Comparison of ENCODE assay signal across 15 cellular contexts in genomic region chr9:133822439-133823065, GRCh38.
DNase-seq lines count a peak whose midpoint lies in the region; ATAC-seq and TF ChIP-seq lines count a peak whose summit lies in the region.
"Had no signal": no experiment of that assay in that cellular context is flagged by ENCODE, and none has a peak within 500 bp of the region (broad histone marks: within the 10 kb centered on the region; RNA-seq: fewer than 3 reads in every experiment).

No MANE protein-coding gene starts in this region.

- H3K9me3 Mint-ChIP-seq in GM23338, result no peaks in the 10 kb centered on the region
- no peaks in the 10 kb centered on the region for H3K9me3 Mint-ChIP-seq in nephron progenitor cell
- H3K9me3 Mint-ChIP-seq in activated naive CD4-positive, alpha-beta T cell treated with anti-CD3 and anti-CD28 coated beads, Interleukin-2, amount 50 U/mL, for 72 hours, result no peaks in the 10 kb centered on the region
- H3K9me3 Mint-ChIP-seq: activated T-cell treated with anti-CD3 and anti-CD28 coated beads, Interleukin-2, amount 50 U/mL, for 72 hours had no signal

- 100% methylated on average over 3 to 10 of the region's 15 CpGs for WGBS in gastroesophageal sphincter (ENCODE audit: low coverage in 1 of 2), 2 donors

- peak overlapping the region; percentile 42; the same call in 1 of the 2 replicates for H3K9ac ChIP-seq in SU-DHL-6 (ENCODE audit: low read length)

- H3K9me3 ChIP-seq in SU-DHL-6 (ENCODE audit: insufficient read depth, low read length), result no peaks in the 10 kb centered on the region
- H3K9me3 ChIP-seq in gastroesophageal sphincter, result no peaks in the 10 kb centered on the region
- H3K9me3 ChIP-seq: tibial artery had no signal

- H3K27ac Mint-ChIP-seq in GM23338 (0 out of 2 replicates have a peak overlapping the region, but pooled peaks have one; percentile 16), nephron progenitor cell (peak overlapping the region; percentile 97)
- peak overlapping the region in 1 of 2 donors; percentile 69 for H3K27ac Mint-ChIP-seq in activated naive CD4-positive, alpha-beta T cell treated with anti-CD3 and anti-CD28 coated beads, Interleukin-2, amount 50 U/mL, for 72 hours
- H3K27ac Mint-ChIP-seq: activated T-cell treated with anti-CD3 and anti-CD28 coated beads, Interleukin-2, amount 50 U/mL, for 72 hours had no signal

- ATAC-seq in GM23338 (no peak), HG03565 (IDR thresholded peaks at IDR 0.05; ENCODE audit: unreplicated experiment) (no peak), gastroesophageal sphincter (no peak)
- ATAC-seq in activated naive CD4-positive, alpha-beta T cell treated with anti-CD3 and anti-CD28 coated beads, Interleukin-2, amount 50 U/mL, for 72 hours, result no peak
- ATAC-seq: activated T-cell treated with anti-CD3 and anti-CD28 coated beads, Interleukin-2, amount 50 U/mL, for 72 hours had no signal

- H3K27ac ChIP-seq in GM23338 (ENCODE audit: low read depth), result no peak overlapping the region
- peak overlapping the region; percentile 69 for H3K27ac ChIP-seq in SU-DHL-6 (ENCODE audit: low read depth, low read length)
- no peak overlapping the region for H3K27ac ChIP-seq in gastroesophageal sphincter
- H3K27ac ChIP-seq: C4-2B, tibial artery, VCaP had no signal

- no peak for TF ChIP-seq POLR2A in gastroesophageal sphincter (IDR thresholded peaks at IDR 0.05)

- no peaks in the 10 kb centered on the region for H3K27me3 ChIP-seq in GM23338 (ENCODE audit: insufficient read depth)
- H3K27me3 ChIP-seq in SU-DHL-6 (ENCODE audit: low read length), result no peaks in the 10 kb centered on the region
- H3K27me3 ChIP-seq in gastroesophageal sphincter, result no peaks in the 10 kb centered on the region
- H3K27me3 ChIP-seq: tibial artery had no signal

- no peaks in the 10 kb centered on the region for H3K79me2 ChIP-seq in GM23338 (replicated peaks; ENCODE audit: insufficient read depth)
- H3K79me2 ChIP-seq in SU-DHL-6 (ENCODE audit: insufficient read depth, low read length), result no peaks in the 10 kb centered on the region

- TF ChIP-seq CTCF in GM13976 (IDR thresholded peaks at IDR 0.05; ENCODE audit: borderline replicate concordance, control extremely low read depth, extremely low read depth, insufficient read depth, missing control alignments) (no peak), GM23338 (conservative IDR thresholded peaks at IDR 0.05; ENCODE audit: low read depth in 2 of 2) (no peak), SU-DHL-6 (IDR thresholded peaks at IDR 0.05; ENCODE audit: insufficient read depth, low read length, poor library complexity, severe bottlenecking) (no peak), nephron progenitor cell (IDR thresholded peaks at IDR 0.05) (no peak), gastroesophageal sphincter (IDR thresholded peaks at IDR 0.05) (no peak)

- in situ Hi-C loops in GM13976 (cut with MboI; ENCODE audit: low sequenced_read_pairs, unreplicated experiment), result no loop called here

- TF ChIP-seq EP300 in gastroesophageal sphincter (IDR thresholded peaks at IDR 0.05), result no peak

- H3K4me3 ChIP-seq in GM23338, result no peak overlapping the region
- H3K4me3 ChIP-seq in SU-DHL-6 (ENCODE audit: insufficient read depth, low read length, poor library complexity, severe bottlenecking), result no peak overlapping the region
- H3K4me3 ChIP-seq in gastroesophageal sphincter, result no peak overlapping the region
- H3K4me3 ChIP-seq: tibial artery had no signal

- H3K36me3 Mint-ChIP-seq in GM23338 (ENCODE audit: low read depth) (no peaks in the 10 kb centered on the region), nephron progenitor cell (ENCODE audit: low read depth) (peaks cover 12% of the 10 kb centered on the region)
- H3K36me3 Mint-ChIP-seq in activated naive CD4-positive, alpha-beta T cell treated with anti-CD3 and anti-CD28 coated beads, Interleukin-2, amount 50 U/mL, for 72 hours, result no peaks in the 10 kb centered on the region

- peaks cover 46% of the 10 kb centered on the region for H3K4me1 Mint-ChIP-seq in GM23338
- peaks cover 64% of the 10 kb centered on the region for H3K4me1 Mint-ChIP-seq in nephron progenitor cell

- H4K20me1 ChIP-seq in GM23338 (replicated peaks; ENCODE audit: insufficient read depth) (no peaks in the 10 kb centered on the region; the same call in 1 of the 2 replicates), SU-DHL-6 (ENCODE audit: low read depth, low read length) (no peaks in the 10 kb centered on the region)

- DNase-seq in GM13976 (ENCODE audit: low spot score) (peak; percentile 84), GM23338 (ENCODE audit: low spot score) (no peak), nephron progenitor cell (no peak), NCI-H1092 (lab: John Stamatoyannopoulos, UW) (no peak)
- no peak for DNase-seq in activated naive CD4-positive, alpha-beta T cell treated with anti-CD3 and anti-CD28 coated beads, Interleukin-2, amount 50 U/mL, for 72 hours (ENCODE audit: low spot score in 2 of 2)
- DNase-seq: activated T-cell treated with anti-CD3 and anti-CD28 coated beads, Interleukin-2, amount 50 U/mL, for 72 hours; H7; NCI-H446; retina; tibial artery had no signal

- H3K4me2 ChIP-seq in GM23338 (no peak overlapping the region), SU-DHL-6 (ENCODE audit: low read depth, low read length, poor library complexity, severe bottlenecking) (peak overlapping the region; percentile 38)

- peaks cover 14% of the 10 kb centered on the region; the same call in 1 of the 2 replicates for H3K4me1 ChIP-seq in GM23338 (ENCODE audit: insufficient read depth)
- H3K4me1 ChIP-seq in gastroesophageal sphincter, result peaks cover 0 to 5% (median 0%) of the 10 kb centered on the region in 3 donors
- H3K4me1 ChIP-seq: tibial artery had no signal

- H3K4me3 Mint-ChIP-seq in GM23338 (no peak overlapping the region), nephron progenitor cell (no peak overlapping the region)
- H3K4me3 Mint-ChIP-seq: activated T-cell treated with anti-CD3 and anti-CD28 coated beads, Interleukin-2, amount 50 U/mL, for 72 hours had no signal

- H3F3A ChIP-seq in GM23338 (replicated peaks; ENCODE audit: low read depth), result no peaks in the 10 kb centered on the region
- H3F3A ChIP-seq in SU-DHL-6 (ENCODE audit: insufficient read depth), result no peaks in the 10 kb centered on the region; the same call in none of the 2 replicates

- no peaks in the 10 kb centered on the region for H3K9me2 ChIP-seq in GM23338 (ENCODE audit: insufficient read depth)
- no peaks in the 10 kb centered on the region for H3K9me2 ChIP-seq in SU-DHL-6 (replicated peaks; ENCODE audit: insufficient read depth, low read length)

- H2AFZ ChIP-seq in GM23338, result no peak overlapping the region
- no peak overlapping the region for H2AFZ ChIP-seq in SU-DHL-6 (ENCODE audit: low read depth, low read length, severe bottlenecking)

- H3K36me3 ChIP-seq in GM23338 (ENCODE audit: insufficient read depth) (no peaks in the 10 kb centered on the region), SU-DHL-6 (ENCODE audit: low read length) (no peaks in the 10 kb centered on the region), gastroesophageal sphincter (no peaks in the 10 kb centered on the region)
- H3K36me3 ChIP-seq: tibial artery had no signal

- peaks cover 14% of the 10 kb centered on the region for H3K27me3 Mint-ChIP-seq in GM23338 (ENCODE audit: insufficient read depth, low read depth, poor library complexity)
- peaks cover 9% of the 10 kb centered on the region for H3K27me3 Mint-ChIP-seq in nephron progenitor cell (ENCODE audit: low read depth, poor library complexity)

TF ChIP-seq in GM23338, 12 proteins besides CTCF, POLR2A, EP300 and RAD21 (continues in another document):
- TF ChIP-seq JUNB (IDR thresholded peaks at IDR 0.05; ENCODE audit: unreplicated experiment), result no peak
- no peak for TF ChIP-seq CREB1 (CRISPR knock-in tag; IDR thresholded peaks at IDR 0.05; ENCODE audit: low read depth)
- no peak for TF ChIP-seq EZH2phosphoT487 (IDR thresholded peaks at IDR 0.05; ENCODE audit: unreplicated experiment)
